In the genomic region with DNA sequence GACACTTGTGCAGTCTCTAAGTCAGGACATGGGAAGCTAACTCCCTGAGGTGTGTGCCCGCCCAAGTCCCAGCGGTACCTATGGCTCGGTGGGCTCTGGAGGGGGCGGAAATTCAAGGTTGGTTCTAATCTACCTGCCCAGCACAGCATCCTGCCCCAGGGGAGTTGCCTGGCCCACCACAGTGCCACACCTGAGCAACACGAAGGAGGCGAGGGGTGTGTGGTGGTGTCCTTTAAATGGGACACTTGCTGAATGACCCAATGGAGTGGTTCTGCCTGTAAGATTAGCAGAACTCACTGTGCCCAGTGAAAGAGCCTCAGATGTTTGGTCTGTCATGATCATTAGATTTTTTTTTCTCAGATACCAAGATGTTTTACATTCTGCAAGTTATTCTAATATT, we compare ENCODE assay signal across 29 cellular contexts.
"Had no signal": no experiment of that assay in that cellular context is flagged by ENCODE, and none has a peak within 500 bp of the region (broad histone marks: within the 10 kb centered on the region; RNA-seq: fewer than 3 reads in every experiment).

No MANE protein-coding gene starts in this region.

- H3K4me3 ChIP-seq: adrenal gland, ascending aorta, esophagus squamous epithelium, left lung, lower lobe of right lung, neural progenitor cell, spleen, testis, transverse colon had no signal

- H3K27me3 ChIP-seq: adrenal gland, ascending aorta, esophagus squamous epithelium, left lung, neural progenitor cell, spleen, testis, transverse colon had no signal

- FAIRE-seq: colon, endometrium, frontal cortex, urothelium cell line had no signal

- H3K4me2 ChIP-seq: neural progenitor cell had no signal

- H3K9ac ChIP-seq: neural progenitor cell had no signal

- H3K4me1 Mint-ChIP-seq: brain; naive thymus-derived CD8-positive, alpha-beta T cell; T-cell had no signal

- H3K4me3 Mint-ChIP-seq: activated naive CD8-positive, alpha-beta T cell; brain; naive thymus-derived CD8-positive, alpha-beta T cell; neural progenitor cell; T-cell had no signal

- ATAC-seq: left lung; naive thymus-derived CD8-positive, alpha-beta T cell; right cardiac atrium; T-cell had no signal

- H3K27ac Mint-ChIP-seq: activated naive CD8-positive, alpha-beta T cell; T-cell had no signal

- DNase-seq: activated CD4-positive, alpha-beta T cell treated with anti-CD3 and anti-CD28 coated beads for 4 hours; activated CD4-positive, alpha-beta T cell treated with anti-CD3 and anti-CD28 coated beads, Interleukin-2, amount 50 U/mL, for 4 hours; activated effector memory CD4-positive, alpha-beta T cell treated with Interleukin-2 at 50 U/mL for 16 hours; activated naive CD4-positive, alpha-beta T cell treated with Interleukin-2 at 50 U/mL for 16 hours; activated T-cell treated with anti-CD3 and anti-CD28 coated beads for 4 hours; adrenal gland; dermis blood vessel endothelial cell; effector CD8-positive, alpha-beta T cell; esophagus squamous epithelium; kidney glomerular epithelial cell; left lung; lower lobe of right lung; mesenchymal stem cell; naive thymus-derived CD8-positive, alpha-beta T cell; right cardiac atrium; spleen; stimulated activated naive CD4-positive, alpha-beta T cell treated with Interleukin-2 at 50 U/mL for 16 hours; T-cell; testis; transverse colon had no signal

- H3K27me3 Mint-ChIP-seq: activated naive CD8-positive, alpha-beta T cell; naive thymus-derived CD8-positive, alpha-beta T cell; T-cell had no signal

- H2AFZ ChIP-seq: neural progenitor cell had no signal

- H3K36me3 ChIP-seq: neural progenitor cell had no signal

- H3K27ac ChIP-seq: adrenal gland, ascending aorta, epithelial cell of prostate, esophagus squamous epithelium, left lung, lower lobe of right lung, neural progenitor cell, spleen, testis, transverse colon had no signal

- H3K36me3 Mint-ChIP-seq: T-cell had no signal

- H3K4me1 ChIP-seq: adrenal gland, ascending aorta, esophagus squamous epithelium, left lung, lower lobe of right lung, neural progenitor cell, spleen, testis, transverse colon had no signal

- H3K9me3 ChIP-seq: adrenal gland, esophagus squamous epithelium, lower lobe of right lung, testis, transverse colon had no signal
